ENCODE assay signal across 2 cellular contexts in genomic region chr17:58755577-58756245, GRCh38.
TF ChIP-seq lines count a peak whose summit lies in the region.

TSS of gene PPM1E (plus strand) at chr17:58755854.

TF ChIP-seq in HEK293T, 16 proteins besides CTCF, POLR2A, EP300 and RAD21 (continued from another document):
- TF ChIP-seq L3MBTL2 (conservative IDR thresholded peaks at IDR 0.05): peak; percentile 77
TF ChIP-seq in HEK293T: peak in this region for 1.

TF ChIP-seq in H1, 55 proteins besides CTCF, POLR2A, EP300 and RAD21:
- no peak for TF ChIP-seq RXRA (IDR thresholded peaks at IDR 0.05; ENCODE audit: insufficient read depth, low read depth, low read length)
- TF ChIP-seq YY1 (IDR thresholded peaks at IDR 0.05; ENCODE audit: low read depth, low read length): 0 out of 2 replicates have a peak, but pooled peaks have one; percentile 28
- peak; percentile 64 to 93; a peak in 2 of 4 replicates for TF ChIP-seq SIN3A (conservative IDR thresholded peaks at IDR 0.05 in 1 of 2, IDR thresholded peaks at IDR 0.05 in 1 of 2; ENCODE audit: low read depth in 1 of 2, low read length in 2 of 2)
- TF ChIP-seq E2F6 (IDR thresholded peaks at IDR 0.05): peak; percentile 92
- no peak for TF ChIP-seq USF2 (IDR thresholded peaks at IDR 0.05; ENCODE audit: low read length)
- TF ChIP-seq BRCA1 (IDR thresholded peaks at IDR 0.05; ENCODE audit: low read depth, low read length): no peak
- no peak for TF ChIP-seq BACH1 (IDR thresholded peaks at IDR 0.05; ENCODE audit: low read length)
- TF ChIP-seq FOSL1 (IDR thresholded peaks at IDR 0.05; ENCODE audit: insufficient read depth, low read depth, low read length): no peak
- peak; percentile 73 for TF ChIP-seq ASH2L (IDR thresholded peaks at IDR 0.05; ENCODE audit: low read length)
- no peak for TF ChIP-seq RFX5 (IDR thresholded peaks at IDR 0.05; ENCODE audit: borderline replicate concordance, low read depth, low read length)
- 0 out of 2 replicates have a peak, but pooled peaks have one; percentile 5 for TF ChIP-seq CREB1 (IDR thresholded peaks at IDR 0.05)
- TF ChIP-seq TAF1 (IDR thresholded peaks at IDR 0.05; ENCODE audit: low read depth, low read length): peak; percentile 35; the same call in 1 of the 2 replicates
- TF ChIP-seq EGR1 (IDR thresholded peaks at IDR 0.05; ENCODE audit: borderline replicate concordance, low read depth, low read length): peak; percentile 50; the same call in 1 of the 2 replicates
- no peak for TF ChIP-seq CHD2 (IDR thresholded peaks at IDR 0.05; ENCODE audit: low read length)
- TF ChIP-seq CEBPB (IDR thresholded peaks at IDR 0.05; ENCODE audit: low read depth, low read length): no peak
- no peak for TF ChIP-seq EZH2 (IDR thresholded peaks at IDR 0.05; ENCODE audit: low read depth, low read length, severe bottlenecking)
- TF ChIP-seq NANOG (IDR thresholded peaks at IDR 0.05; ENCODE audit: insufficient read depth, low read depth, low read length, poor library complexity, severe bottlenecking): peak; percentile 30
- no peak for TF ChIP-seq HDAC6 (IDR thresholded peaks at IDR 0.05; ENCODE audit: low read depth, low read length)
- TF ChIP-seq ATF2 (IDR thresholded peaks at IDR 0.05; ENCODE audit: low read length): no peak
- TF ChIP-seq SRF (IDR thresholded peaks at IDR 0.05; ENCODE audit: low read depth, low read length): no peak
- TF ChIP-seq POLR2AphosphoS5 (IDR thresholded peaks at IDR 0.05; ENCODE audit: low read depth, low read length): no peak
- no peak for TF ChIP-seq SIRT6 (IDR thresholded peaks at IDR 0.05; ENCODE audit: low read length)
- TF ChIP-seq RBBP5 (IDR thresholded peaks at IDR 0.05; ENCODE audit: borderline replicate concordance, low read depth, low read length): peak; percentile 45
- peak; percentile 55; the same call in 1 of the 2 replicates for TF ChIP-seq TBP (IDR thresholded peaks at IDR 0.05; ENCODE audit: low read depth, low read length)
- TF ChIP-seq MAFK (IDR thresholded peaks at IDR 0.05; ENCODE audit: low read depth, low read length): no peak
- no peak for TF ChIP-seq JUND (IDR thresholded peaks at IDR 0.05; ENCODE audit: low read length)
- TF ChIP-seq NRF1 (IDR thresholded peaks at IDR 0.05; ENCODE audit: low read depth, low read length): peak; percentile 25; the same call in 1 of the 2 replicates
